8 cellular contexts compared by ENCODE assay signal in the genomic region with DNA sequence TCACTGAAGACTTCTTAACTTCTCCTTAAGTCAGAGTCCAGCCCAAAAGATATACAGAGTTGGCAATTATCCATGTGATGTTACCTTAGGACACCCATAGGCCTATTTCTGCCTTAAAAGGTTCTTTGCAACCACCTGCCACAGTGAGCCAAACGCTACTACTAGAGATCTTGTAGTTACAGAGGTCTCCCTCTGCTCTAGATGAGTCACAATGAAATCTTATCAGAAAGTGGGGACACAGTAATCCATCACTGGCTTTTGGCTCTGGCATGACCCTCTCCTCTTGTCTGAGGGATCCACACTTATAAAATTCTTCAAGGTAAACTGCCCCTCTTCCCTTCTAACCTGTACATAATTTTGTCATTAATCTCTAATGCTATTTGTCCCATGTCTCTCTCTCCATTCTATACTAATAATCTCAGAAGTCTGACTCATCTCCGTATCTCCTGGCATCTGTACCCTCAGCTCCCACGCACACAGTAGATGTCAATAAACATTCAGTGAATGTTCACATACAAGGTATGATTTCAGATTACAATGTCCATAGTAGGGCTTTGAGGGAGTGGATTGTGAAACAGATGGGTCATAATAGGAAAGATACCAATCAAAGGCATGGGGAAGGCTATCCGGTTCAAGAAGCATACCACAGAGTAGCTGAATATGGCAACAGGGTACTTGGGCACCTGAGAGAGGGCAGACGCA.
A peak's percentile ranks its signal among the peaks of the same experiment; 100 is the strongest.
DNase-seq lines count a peak whose midpoint lies in the region; ATAC-seq, FAIRE-seq and TF ChIP-seq lines count a peak whose summit lies in the region.

No MANE protein-coding gene starts in this region.

- no peaks in the 10 kb centered on the region for H3K79me2 ChIP-seq in HCT116 (ENCODE audit: insufficient read depth, low read length)

- TF ChIP-seq CTCF in HCT116 (IDR thresholded peaks at IDR 0.05 in 2 of 3, conservative IDR thresholded peaks at IDR 0.05 in 1 of 3; ENCODE audit: borderline replicate concordance in 1 of 3, insufficient read depth in 1 of 3, low read depth in 2 of 3, low read length in 2 of 3): no peak
- TF ChIP-seq CTCF in gastroesophageal sphincter (IDR thresholded peaks at IDR 0.05): no peak
- no peak for TF ChIP-seq CTCF in glutamatergic neuron (IDR thresholded peaks at IDR 0.05; ENCODE audit: partially characterized antibody, unreplicated experiment)

- peak; percentile 32 for ATAC-seq in GM18505 (IDR thresholded peaks at IDR 0.05; ENCODE audit: unreplicated experiment)
- peak; percentile 83 for ATAC-seq in HCT116
- ATAC-seq in gastroesophageal sphincter: no peak

- H3K27ac Mint-ChIP-seq in glutamatergic neuron (ENCODE audit: unreplicated experiment): no peak overlapping the region

- DNase-seq in HCT116 (ENCODE audit: low read depth, low spot score) (peak; percentile 47), RCC 7860 (ENCODE audit: low spot score) (peak; percentile 8), NCI-H1436 treated with DMSO at 0.1 percent for 48 hours (lab: John Stamatoyannopoulos, UW) (no peak), NCI-H510A (lab: John Stamatoyannopoulos, UW) (no peak), glutamatergic neuron (no peak)
- DNase-seq in NK-92 treated with Interleukin-12 subunit alpha and Interleukin-12 subunit beta, amount 100 ng/mL, for 24 hours (lab: John Stamatoyannopoulos, UW): no peak

- H2AFZ ChIP-seq in HCT116 (ENCODE audit: low read depth, low read length, poor library complexity, severe bottlenecking): no peak overlapping the region

- H3K27me3 Mint-ChIP-seq in glutamatergic neuron (ENCODE audit: unreplicated experiment): no peaks in the 10 kb centered on the region

- peaks cover 3% of the 10 kb centered on the region for H3K4me1 Mint-ChIP-seq in glutamatergic neuron (ENCODE audit: low read depth, unreplicated experiment)

- H3K36me3 ChIP-seq in HCT116 (ENCODE audit: control insufficient read depth in 1 of 2, insufficient read depth in 2 of 2, low read length in 2 of 2) (no peaks in the 10 kb centered on the region), gastroesophageal sphincter (no peaks in the 10 kb centered on the region)

- intact Hi-C loops in HCT116 (cut with micrococcal nuclease): no loop called here

- peak overlapping the region; percentile 48 for H3K4me2 ChIP-seq in HCT116 (ENCODE audit: low read length)

- TF ChIP-seq EP300 in gastroesophageal sphincter (IDR thresholded peaks at IDR 0.05): no peak

- H3K9ac ChIP-seq in HCT116 (ENCODE audit: low read length): no peak overlapping the region

- no peaks in the 10 kb centered on the region for H3K27me3 ChIP-seq in HCT116 (ENCODE audit: insufficient read depth, low read length)
- H3K27me3 ChIP-seq in gastroesophageal sphincter: no peaks in the 10 kb centered on the region

- 51 to 53% methylated on average over 5 of the region's 5 CpGs for WGBS in gastroesophageal sphincter (ENCODE audit: low coverage in 1 of 2), 2 donors

- RAD21 ChIA-PET in HCT116 (lab: Charles Lee; ENCODE audit: low non-redundant PET in 1 of 2, low total read pairs in 2 of 2, uncharacterized antibody in 2 of 2, unreplicated experiment in 2 of 2): interaction anchor here in 1 of 2 experiments (1.0 kb wide), 1 partner anchor 32 kb away, joined by 3 read pairs; no protein-coding TSS in a partner anchor

- H3K9me3 Mint-ChIP-seq in glutamatergic neuron (ENCODE audit: unreplicated experiment): no peaks in the 10 kb centered on the region

- CTCF ChIA-PET in HCT116 (lab: Charles Lee): no interaction called here

- no peak overlapping the region for H3K4me3 Mint-ChIP-seq in glutamatergic neuron (ENCODE audit: unreplicated experiment)

- H3K9me3 ChIP-seq in HCT116 (ENCODE audit: control insufficient read depth in 1 of 2, insufficient read depth in 1 of 2, low read depth in 1 of 2, low read length in 2 of 2) (no peaks in the 10 kb centered on the region), gastroesophageal sphincter (no peaks in the 10 kb centered on the region)

- no TSS peak for BruUV-seq in HCT116 (replicated peaks; lab: Mats Ljungman, UMichigan)

- peak overlapping the region; percentile 9; the same call in 1 of the 2 replicates for H3K27ac ChIP-seq in HCT116 (ENCODE audit: low read depth, low read length)
- peak overlapping the region in 3 of 4 donors; percentile 3 to 40 (median 13) for H3K27ac ChIP-seq in gastroesophageal sphincter

- H3K4me3 ChIP-seq in HCT116 (replicated peaks in 1 of 2; ENCODE audit: low read depth in 1 of 2, low read length in 2 of 2) (no peak overlapping the region), gastroesophageal sphincter (no peak overlapping the region)

- H3K9me2 ChIP-seq in HCT116 (ENCODE audit: insufficient read depth): no peaks in the 10 kb centered on the region

- POLR2A ChIA-PET in HCT116 (lab: Charles Lee): interaction anchor here (1.3 kb wide), 1 partner anchor 21 kb away, joined by 3 read pairs; no protein-coding TSS in a partner anchor

- no peaks in the 10 kb centered on the region for H4K20me1 ChIP-seq in HCT116 (ENCODE audit: insufficient read depth)

- no peak for TF ChIP-seq RAD21 in HCT116 (IDR thresholded peaks at IDR 0.05; ENCODE audit: low read depth)

- H3K36me3 Mint-ChIP-seq in glutamatergic neuron (ENCODE audit: unreplicated experiment): no peaks in the 10 kb centered on the region

- TF ChIP-seq POLR2A in GM18505 (IDR thresholded peaks at IDR 0.05; ENCODE audit: borderline replicate concordance, extremely low read depth, insufficient read depth, insufficient read length) (no peak), HCT116 (IDR thresholded peaks at IDR 0.05; ENCODE audit: borderline replicate concordance, extremely low read depth, insufficient read depth, insufficient read length) (no peak), gastroesophageal sphincter (IDR thresholded peaks at IDR 0.05) (no peak)

- no peak for FAIRE-seq in RCC 7860 (lab: Jason Lieb, UNC)

- peaks cover 17 to 27% of the 10 kb centered on the region in 2 experiments for H3K4me1 ChIP-seq in HCT116 (ENCODE audit: control insufficient read depth in 1 of 2, insufficient read depth in 2 of 2, low read length in 2 of 2)
- H3K4me1 ChIP-seq in gastroesophageal sphincter: peaks cover 7 to 50% (median 9%) of the 10 kb centered on the region in 3 donors

TF ChIP-seq in HCT116, 20 proteins besides CTCF, POLR2A, EP300 and RAD21 (continues in another document):
- no peak for TF ChIP-seq YY1 (IDR thresholded peaks at IDR 0.05; ENCODE audit: extremely low read depth, insufficient replicate concordance, low read depth, low read length)
- 0 out of 2 replicates have a peak, but pooled peaks have one; percentile 10 for TF ChIP-seq CBX3 (IDR thresholded peaks at IDR 0.05; ENCODE audit: low read depth)
- no peak for TF ChIP-seq ZNF274 (IDR thresholded peaks at IDR 0.05; ENCODE audit: low read depth, low read length)
- TF ChIP-seq JUND (IDR thresholded peaks at IDR 0.05): peak; percentile 61
- TF ChIP-seq ELF1 (IDR thresholded peaks at IDR 0.05; ENCODE audit: borderline replicate concordance, low read depth): no peak
- TF ChIP-seq MAX (IDR thresholded peaks at IDR 0.05): no peak
- peak; percentile 85 for TF ChIP-seq CEBPB (IDR thresholded peaks at IDR 0.05; ENCODE audit: low read depth)
- TF ChIP-seq ZFX (IDR thresholded peaks at IDR 0.05): no peak
- TF ChIP-seq SIN3A (IDR thresholded peaks at IDR 0.05; ENCODE audit: low read depth): no peak
- TF ChIP-seq EGR1 (IDR thresholded peaks at IDR 0.05; ENCODE audit: low read depth): peak; percentile 86
- TF ChIP-seq REST (IDR thresholded peaks at IDR 0.05; ENCODE audit: low read depth): no peak
- no peak for TF ChIP-seq EZH2phosphoT487 (IDR thresholded peaks at IDR 0.05; ENCODE audit: borderline replicate concordance)
- TF ChIP-seq SRF (IDR thresholded peaks at IDR 0.05; ENCODE audit: low read depth): peak; percentile 46; the same call in 1 of the 2 replicates
- peak; percentile 63 for TF ChIP-seq FOSL1 (IDR thresholded peaks at IDR 0.05; ENCODE audit: low read depth)
- TF ChIP-seq POLR2AphosphoS5 (IDR thresholded peaks at IDR 0.05; ENCODE audit: low read depth, low read length): no peak
- TF ChIP-seq TCF7L2 (IDR thresholded peaks at IDR 0.05; ENCODE audit: borderline replicate concordance, extremely low read depth, insufficient read depth, insufficient read length): no peak

Comparison
In these comparisons a context has a peak if more than half of its experiments do, and no peak if none do; other contexts are left out.
1. DNase-seq: peak in HCT116 (single experiment) and RCC 7860 (single experiment); none in NCI-H1436 treated with DMSO at 0.1 percent for 48 hours (single experiment), NCI-H510A (single experiment), glutamatergic neuron (single experiment) and NK-92 treated with Interleukin-12 subunit alpha and Interleukin-12 subunit beta, amount 100 ng/mL, for 24 hours (single experiment).